Comparison of ENCODE assay signal across 24 cellular contexts in the genomic region with DNA sequence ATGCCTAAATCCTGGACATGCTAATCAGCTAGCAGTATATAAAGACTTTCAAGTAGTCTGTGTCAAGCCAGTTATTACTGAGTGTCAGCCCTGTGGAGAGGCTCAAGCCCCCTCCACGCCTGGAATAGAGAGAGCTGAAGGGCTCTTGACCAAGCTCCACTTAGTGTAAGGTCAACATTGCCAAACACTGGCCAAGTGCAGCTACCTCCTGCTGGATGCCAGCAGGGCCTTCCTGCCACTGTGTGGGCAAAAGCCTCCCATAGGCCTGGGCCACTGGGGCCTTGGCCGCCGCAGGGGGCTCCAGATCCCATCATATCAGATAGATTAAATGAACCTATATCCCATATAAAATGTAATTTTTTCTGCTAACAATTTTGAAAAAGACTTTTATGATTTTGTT.
DNase-seq lines count a peak whose midpoint lies in the region; ATAC-seq and TF ChIP-seq lines count a peak whose summit lies in the region.
"Had no signal": no experiment of that assay in that cellular context is flagged by ENCODE, and none has a peak within 500 bp of the region (broad histone marks: within the 10 kb centered on the region; RNA-seq: fewer than 3 reads in every experiment).

No MANE protein-coding gene starts in this region.

- TF ChIP-seq CTCF in right atrium auricular region (IDR thresholded peaks at IDR 0.05), result no peak
- no peak for TF ChIP-seq CTCF in mucosa of descending colon (IDR thresholded peaks at IDR 0.05)

- H3K9me3 Mint-ChIP-seq in activated CD8-positive, alpha-beta T cell treated with anti-CD3 and anti-CD28 coated beads, Interleukin-2, amount 10 ng/mL, durations not matched to agents 7 days and 5 days (ENCODE audit: insufficient read depth), result no peaks in the 10 kb centered on the region
- H3K9me3 Mint-ChIP-seq: activated naive CD8-positive, alpha-beta T cell treated with anti-CD3 and anti-CD28 coated beads, Interleukin-2, amount 50 U/mL, for 24 hours; IgD-negative memory B cell; immature natural killer cell had no signal

- peak; percentile 79 for ATAC-seq in Right ventricle myocardium inferior
- ATAC-seq in left ventricle myocardium superior, result peak; percentile 83
- ATAC-seq in activated CD8-positive, alpha-beta T cell treated with anti-CD3 and anti-CD28 coated beads, Interleukin-2, amount 10 ng/mL, durations not matched to agents 7 days and 5 days, result no peak
- no peak for ATAC-seq in mucosa of descending colon
- ATAC-seq in GM19455 (IDR thresholded peaks at IDR 0.05; ENCODE audit: unreplicated experiment), result no peak
- ATAC-seq in HG03520 (IDR thresholded peaks at IDR 0.05; ENCODE audit: unreplicated experiment), result no peak
- ATAC-seq: activated naive CD8-positive, alpha-beta T cell treated with anti-CD3 and anti-CD28 coated beads, Interleukin-2, amount 50 U/mL, for 24 hours had no signal

- H3K9me3 ChIP-seq in right atrium auricular region (no peaks in the 10 kb centered on the region), mucosa of descending colon (no peaks in the 10 kb centered on the region)
- H3K9me3 ChIP-seq: spleen had no signal

- H3K36me3 ChIP-seq in right atrium auricular region, result peaks cover 8% of the 10 kb centered on the region
- H3K36me3 ChIP-seq in mucosa of descending colon (ENCODE audit: low read depth), result no peaks in the 10 kb centered on the region
- H3K36me3 ChIP-seq: spleen had no signal

- H3K27me3 Mint-ChIP-seq in activated CD8-positive, alpha-beta T cell treated with anti-CD3 and anti-CD28 coated beads, Interleukin-2, amount 10 ng/mL, durations not matched to agents 7 days and 5 days (ENCODE audit: low read depth), result peaks cover 2% of the 10 kb centered on the region

- H3K4me1 ChIP-seq in right atrium auricular region (peaks cover 0 to 52% of the 10 kb centered on the region in 2 donors), mucosa of descending colon (ENCODE audit: low read depth) (no peaks in the 10 kb centered on the region)

- no peak overlapping the region for H3K27ac ChIP-seq in right atrium auricular region
- H3K27ac ChIP-seq: C4-2B, hepatocyte, RWPE1, spleen had no signal

- H3K4me3 ChIP-seq in right atrium auricular region (no peak overlapping the region), mucosa of descending colon (no peak overlapping the region)
- H3K4me3 ChIP-seq: GM23338, hepatocyte, spleen had no signal

- H3K4me1 Mint-ChIP-seq in activated CD8-positive, alpha-beta T cell treated with anti-CD3 and anti-CD28 coated beads, Interleukin-2, amount 10 ng/mL, durations not matched to agents 7 days and 5 days (ENCODE audit: low read depth), result no peaks in the 10 kb centered on the region
- H3K4me1 Mint-ChIP-seq: IgD-negative memory B cell, immature natural killer cell had no signal

- no peak for DNase-seq in Right ventricle myocardium inferior (ENCODE audit: missing footprints)
- no peak for DNase-seq in right atrium auricular region (ENCODE audit: low spot score)
- peak; percentile 48 for DNase-seq in NCI-H524 treated with DMSO at 0.1 percent for 48 hours (lab: John Stamatoyannopoulos, UW)
- peak; percentile 39 for DNase-seq in left ventricle myocardium superior
- DNase-seq in activated CD8-positive, alpha-beta T cell treated with anti-CD3 and anti-CD28 coated beads, Interleukin-2, amount 10 ng/mL, durations not matched to agents 7 days and 5 days, result no peak
- no peak for DNase-seq in mucosa of descending colon
- DNase-seq: ACHN; activated CD4-positive, alpha-beta T cell treated with anti-CD3 and anti-CD28 coated beads, Interleukin-2, amount 50 U/mL, for 48 hours; activated CD4-positive, CD25-positive, alpha-beta regulatory T cell; activated gamma-delta T cell; activated naive CD8-positive, alpha-beta T cell treated with anti-CD3 and anti-CD28 coated beads, Interleukin-2, amount 50 U/mL, for 24 hours; foreskin fibroblast; immature natural killer cell; NCI-H146; NCI-H446; spleen; SW 1271 had no signal

- no peaks in the 10 kb centered on the region for H3K27me3 ChIP-seq in right atrium auricular region
- H3K27me3 ChIP-seq: hepatocyte had no signal

- intact Hi-C loops in Right ventricle myocardium inferior (cut with DNase I), result no loop called here
- intact Hi-C loops in left ventricle myocardium superior (cut with micrococcal nuclease), result no loop called here
- intact Hi-C loops in mucosa of descending colon (cut with DNase I, micrococcal nuclease), result no loop called here

- no peaks in the 10 kb centered on the region for H3K36me3 Mint-ChIP-seq in activated CD8-positive, alpha-beta T cell treated with anti-CD3 and anti-CD28 coated beads, Interleukin-2, amount 10 ng/mL, durations not matched to agents 7 days and 5 days (ENCODE audit: low read depth)
- H3K36me3 Mint-ChIP-seq: immature natural killer cell had no signal

- POLR2A ChIA-PET in activated CD8-positive, alpha-beta T cell treated with anti-CD3 and anti-CD28 coated beads, Interleukin-2, amount 10 ng/mL, durations not matched to agents 7 days and 5 days (lab: Charles Lee), result no interaction called here

- no peak overlapping the region for H3K27ac Mint-ChIP-seq in activated CD8-positive, alpha-beta T cell treated with anti-CD3 and anti-CD28 coated beads, Interleukin-2, amount 10 ng/mL, durations not matched to agents 7 days and 5 days
- H3K27ac Mint-ChIP-seq: activated naive CD8-positive, alpha-beta T cell treated with anti-CD3 and anti-CD28 coated beads, Interleukin-2, amount 50 U/mL, for 24 hours; GM23338; IgD-negative memory B cell had no signal

- CTCF ChIA-PET in activated CD8-positive, alpha-beta T cell treated with anti-CD3 and anti-CD28 coated beads, Interleukin-2, amount 10 ng/mL, durations not matched to agents 7 days and 5 days (lab: Charles Lee), result no interaction called here

- H3K4me3 Mint-ChIP-seq in activated CD8-positive, alpha-beta T cell treated with anti-CD3 and anti-CD28 coated beads, Interleukin-2, amount 10 ng/mL, durations not matched to agents 7 days and 5 days, result no peak overlapping the region
- H3K4me3 Mint-ChIP-seq: activated naive CD8-positive, alpha-beta T cell treated with anti-CD3 and anti-CD28 coated beads, Interleukin-2, amount 50 U/mL, for 24 hours; GM23338; IgD-negative memory B cell; immature natural killer cell had no signal

Comparison
In these comparisons a context has a peak if more than half of its experiments do, and no peak if none do; other contexts are left out.
1. DNase-seq: peak in NCI-H524 treated with DMSO at 0.1 percent for 48 hours (single experiment) and left ventricle myocardium superior (single experiment); none in Right ventricle myocardium inferior (single experiment), right atrium auricular region (single experiment), activated CD8-positive, alpha-beta T cell treated with anti-CD3 and anti-CD28 coated beads, Interleukin-2, amount 10 ng/mL, durations not matched to agents 7 days and 5 days (single experiment) and mucosa of descending colon (0 of 3).
2. ATAC-seq: peak in Right ventricle myocardium inferior (single experiment) and left ventricle myocardium superior (single experiment); none in activated CD8-positive, alpha-beta T cell treated with anti-CD3 and anti-CD28 coated beads, Interleukin-2, amount 10 ng/mL, durations not matched to agents 7 days and 5 days (single experiment), mucosa of descending colon (single experiment), GM19455 (single experiment) and HG03520 (single experiment).